8 cellular contexts compared by ENCODE assay signal in genomic region chr17:50630524-50631194, GRCh38. TPM values are rescaled to one million over a fixed set of nuclear protein-coding genes. Genes with fewer than 3 reads are reported as not detected.
DNase-seq lines count a peak whose midpoint lies in the region; ATAC-seq, FAIRE-seq and TF ChIP-seq lines count a peak whose summit lies in the region.

No MANE protein-coding gene starts in this region.

- no TSS peak for BruUV-seq in Panc1 (replicated peaks; lab: Mats Ljungman, UMichigan)

- ATAC-seq in Panc1 (peak; percentile 46), left cardiac atrium (peak; percentile 12 to 30), omental fat pad (ENCODE audit: low FRiP score) (no peak), GM18861 (IDR thresholded peaks at IDR 0.05; ENCODE audit: unreplicated experiment) (no peak)

- CTCF ChIA-PET in Panc1 (lab: Charles Lee) = interaction anchor here (0.5 to 3.8 kb wide), 13 partner anchors 8 to 263 kb away, joined by 3 to 16 read pairs (median 4); no protein-coding TSS in a partner anchor

- TF ChIP-seq CTCF in Panc1 (IDR thresholded peaks at IDR 0.05) (peak; percentile 95), omental fat pad (IDR thresholded peaks at IDR 0.05) (peak in 1 of 3 donors; percentile 33)

- DNase-seq in ACHN (peak; percentile 57), GM19239 (ENCODE audit: insufficient read length, low spot score) (peak; percentile 70), Panc1 (ENCODE audit: low read depth, low spot score) (no peak), left cardiac atrium (no peak), omental fat pad (ENCODE audit: low spot score) (no peak)
- peak; percentile 48 for DNase-seq in activated effector memory CD4-positive, alpha-beta T cell treated with Interleukin-2 at 50 U/mL for 16 hours
- peak; percentile 66 to 74 for DNase-seq in stimulated activated CD4-positive, alpha-beta T cell treated with anti-CD3 and anti-CD28 coated beads, Interleukin-2, amount 100 ng/mL, for 24 hours

- in situ Hi-C loops in ACHN (cut with HindIII; ENCODE audit: low pct_ligation_motif_present, low pct_unique_long_range_greater_than_20kb, low sequenced_read_pairs) = no loop called here
- in situ Hi-C loops in Panc1 (cut with HindIII; ENCODE audit: low pct_unique_long_range_greater_than_20kb, low sequenced_read_pairs) = no loop called here

- peaks cover 89% of the 10 kb centered on the region for H3K4me1 ChIP-seq in Panc1 (ENCODE audit: control insufficient read depth, insufficient read depth, low read length)

- no peaks in the 10 kb centered on the region for H3K27me3 ChIP-seq in Panc1 (ENCODE audit: control insufficient read depth, insufficient read depth, low read length)

- intact Hi-C loops in Panc1 (cut with micrococcal nuclease; ENCODE audit: unreplicated experiment) = loop anchor here (2.0 to 5.0 kb wide), 2 partner anchors 64 to 148 kb away; no protein-coding TSS in a partner anchor
- intact Hi-C loops in left cardiac atrium (cut with DNase I) = loop anchor here (5.0 kb wide), 2 partner anchors 47 to 67 kb away; no protein-coding TSS in a partner anchor

- peak overlapping the region; percentile 100 for H3K27ac ChIP-seq in Panc1 (ENCODE audit: low read length)

- FAIRE-seq in GM19239 (lab: Jason Lieb, UNC) = no peak

- POLR2A ChIA-PET in Panc1 (lab: Charles Lee) = interaction anchor here (0.7 kb wide), 1 partner anchor 61 kb away, joined by 4 read pairs; no protein-coding TSS in a partner anchor

- H3K36me3 ChIP-seq in Panc1 (ENCODE audit: control insufficient read depth, insufficient read depth, low read length) = no peaks in the 10 kb centered on the region; the same call in 1 of the 2 replicates

- no peak overlapping the region for H3K4me3 ChIP-seq in Panc1 (ENCODE audit: low read depth in 2 of 2, low read length in 2 of 2)

- H3K9me3 ChIP-seq in Panc1 (ENCODE audit: control insufficient read depth, insufficient read depth, low read depth, low read length) = no peaks in the 10 kb centered on the region

RNA-seq across cellular contexts. Expression of gene ABCC3, which starts 4.0 kb away (rescaled TPM):
- total RNA-seq in Panc1 (2021; ENCODE audit: unreplicated experiment) (128 TPM), left cardiac atrium (1 to 10 TPM; 1.4 to 5.2 TPM), omental fat pad (10 to 100 TPM in 2 of 4 donors, 1 to 10 TPM in 2; 2.8 to 19.9 (median 11.1) TPM)
- 188 TPM for polyA plus RNA-seq in Panc1 (2012; ENCODE audit: insufficient read length)

Comparison
In these comparisons a context has a peak if more than half of its experiments do, and no peak if none do; other contexts are left out.
1. DNase-seq: peak in ACHN (single experiment), GM19239 (single experiment), activated effector memory CD4-positive, alpha-beta T cell treated with Interleukin-2 at 50 U/mL for 16 hours (single experiment) and stimulated activated CD4-positive, alpha-beta T cell treated with anti-CD3 and anti-CD28 coated beads, Interleukin-2, amount 100 ng/mL, for 24 hours (2 of 2); none in Panc1 (single experiment), left cardiac atrium (single experiment) and omental fat pad (single experiment).
2. ATAC-seq: peak in Panc1 (single experiment) and left cardiac atrium (2 of 2); none in omental fat pad (single experiment) and GM18861 (single experiment).